ENCODE assay signal across 1 cellular context in genomic region chr12:51270067-51270846, GRCh38.
TF ChIP-seq lines count a peak whose summit lies in the region.

SMAGP (minus strand) TSS chr12:51270415; CDS start chr12:51269278, 1,137 bp downstream.

TF ChIP-seq in WTC11, 78 proteins besides CTCF, POLR2A, EP300 and RAD21 (continued from another document):
- TF ChIP-seq STAT6 (CRISPR knock-in tag; conservative IDR thresholded peaks at IDR 0.05; ENCODE audit: low read depth), result 0 out of 2 replicates have a peak, but pooled peaks have one; percentile 32
- TF ChIP-seq TCF7 (CRISPR knock-in tag; IDR thresholded peaks at IDR 0.05; ENCODE audit: low read depth), result no peak
- TF ChIP-seq PRDM15 (CRISPR knock-in tag; IDR thresholded peaks at IDR 0.05), result peak; percentile 88
- no peak for TF ChIP-seq MLX (CRISPR knock-in tag; IDR thresholded peaks at IDR 0.05)
- no peak for TF ChIP-seq ZBTB43 (CRISPR knock-in tag; IDR thresholded peaks at IDR 0.05)
- TF ChIP-seq EMX1 (CRISPR knock-in tag; IDR thresholded peaks at IDR 0.05), result no peak
- no peak for TF ChIP-seq PRRX2 (CRISPR knock-in tag; IDR thresholded peaks at IDR 0.05)
- no peak; the same call in none of the 2 replicates for TF ChIP-seq SP1 (CRISPR knock-in tag; conservative IDR thresholded peaks at IDR 0.05)
- 0 out of 2 replicates have a peak, but pooled peaks have one; percentile 30 for TF ChIP-seq E2F5 (CRISPR knock-in tag; IDR thresholded peaks at IDR 0.05)
- no peak for TF ChIP-seq ATF3 (CRISPR knock-in tag; conservative IDR thresholded peaks at IDR 0.05)
- TF ChIP-seq TEAD1 (CRISPR knock-in tag; IDR thresholded peaks at IDR 0.05), result no peak
- TF ChIP-seq ATF2 (CRISPR knock-in tag; IDR thresholded peaks at IDR 0.05; ENCODE audit: borderline replicate concordance, low read depth), result no peak
TF ChIP-seq in WTC11: peak in this region for 15.
